Comparison of ENCODE assay signal across 8 cellular contexts in the genomic region with DNA sequence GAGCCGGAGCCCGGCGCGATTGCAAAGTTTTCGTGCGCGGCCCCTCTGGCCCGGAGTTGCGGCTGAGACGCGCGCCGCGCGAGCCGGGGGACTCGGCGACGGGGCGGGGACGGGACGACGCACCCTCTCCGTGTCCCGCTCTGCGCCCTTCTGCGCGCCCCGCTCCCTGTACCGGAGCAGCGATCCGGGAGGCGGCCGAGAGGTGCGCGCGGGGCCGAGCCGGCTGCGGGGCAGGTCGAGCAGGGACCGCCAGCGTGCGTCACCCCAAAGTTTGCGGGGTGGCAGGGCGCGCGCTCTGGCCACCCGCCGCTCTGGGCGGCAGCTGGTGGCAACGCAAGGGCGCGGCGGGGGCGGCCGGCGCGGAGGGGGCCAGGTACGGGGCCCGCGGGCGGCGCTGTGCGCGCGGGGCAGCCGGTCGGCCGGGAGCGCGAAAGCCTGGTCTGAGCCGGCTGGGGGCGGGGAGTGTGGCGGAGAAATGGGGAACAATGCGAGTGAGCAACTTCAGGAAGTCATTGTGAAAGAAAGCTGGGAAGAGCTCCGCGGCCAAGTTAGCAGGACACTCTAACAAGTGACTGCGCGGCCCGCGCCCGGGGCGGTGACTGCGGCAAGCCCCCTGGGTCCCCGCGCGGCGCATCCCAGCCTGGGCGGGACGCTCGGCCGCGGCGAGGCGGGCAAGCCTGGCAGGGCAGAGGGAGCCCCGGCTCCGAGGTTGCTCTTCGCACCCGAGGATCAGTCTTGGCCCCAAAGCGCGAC. TPM values are rescaled to one million over a fixed set of nuclear protein-coding genes. Genes with fewer than 3 reads are reported as not detected.
A peak's percentile ranks its signal among the peaks of the same experiment; 100 is the strongest.
DNase-seq lines count a peak whose midpoint lies in the region; ATAC-seq, FAIRE-seq and TF ChIP-seq lines count a peak whose summit lies in the region.

Gene IKZF1, plus strand, starts transcription at position 559 of the 753 bp plus-strand sequence. CDS start 14,346 bp downstream, outside the sequence.

- peak within 1 kb of the TSS; percentile 97 to 100 (median 100) for H3K4me3 Mint-ChIP-seq in CD4-positive, alpha-beta memory T cell
- peak within 1 kb of the TSS; percentile 95 for H3K4me3 Mint-ChIP-seq in activated CD4-positive, alpha-beta T cell treated with anti-CD3 and anti-CD28 coated beads for 36 hours

- no peaks in the 10 kb centered on the region for H4K20me1 ChIP-seq in IMR-90 (ENCODE audit: insufficient read depth, low read length)

- 7% methylated on average over 17 of the region's 102 CpGs; no CpG with 5 or more reads in 1 of the 2 experiments for WGBS in IMR-90 (ENCODE audit: extremely low coverage in 2 of 2, insufficient read length in 1 of 2), 2 experiments
- 0% methylated on average over 9 to 82 of the region's 102 CpGs for WGBS in testis, 2 donors

- no peaks in the 10 kb centered on the region for H3K27me3 ChIP-seq in CD4-positive, alpha-beta memory T cell (ENCODE audit: insufficient read depth, low read length)
- H3K27me3 ChIP-seq in IMR-90 (ENCODE audit: control insufficient read depth, insufficient read depth, low read length) (peaks cover 26% of the 10 kb centered on the region), testis (no peaks in the 10 kb centered on the region)
- H3K27me3 ChIP-seq in effector memory CD4-positive, alpha-beta T cell (replicated peaks; ENCODE audit: control insufficient read depth, insufficient read depth, low read length, poor library complexity, severe bottlenecking), result no peaks in the 10 kb centered on the region

- no peak within 1 kb of the TSS for H4K91ac ChIP-seq in IMR-90 (ENCODE audit: insufficient read depth, low read depth, low read length)

- FAIRE-seq in HTR-8/SVneo (lab: Jason Lieb, UNC), result no peak

- intact Hi-C loops in CD4-positive, alpha-beta memory T cell (cut with micrococcal nuclease), result no loop called here
- intact Hi-C loops in IMR-90 (cut with micrococcal nuclease) (no loop called here), testis (cut with DNase I; ENCODE audit: low total_unique reads) (no loop called here)
- intact Hi-C loops in activated CD4-positive, alpha-beta T cell treated with anti-CD3 and anti-CD28 coated beads for 36 hours (cut with DNase I, micrococcal nuclease), result loop anchor here (1.0 to 2.0 kb wide), 3 partner anchors 46 to 162 kb away; no protein-coding TSS in a partner anchor

- H3K79me1 ChIP-seq in IMR-90 (ENCODE audit: low read depth in 1 of 2, low read length in 2 of 2), result no peaks in the 10 kb centered on the region

- in situ Hi-C loops in IMR-90 (cut with MboI; ENCODE audit: low sequenced_read_pairs), result no loop called here

- H3K36me3 ChIP-seq in CD4-positive, alpha-beta memory T cell (ENCODE audit: insufficient read depth, low read length), result peaks cover 4% of the 10 kb centered on the region
- H3K36me3 ChIP-seq in IMR-90 (ENCODE audit: control insufficient read depth, insufficient read depth, low read length) (no peaks in the 10 kb centered on the region), testis (ENCODE audit: low read depth, missing control alignments) (no peaks in the 10 kb centered on the region)
- peaks cover 4% of the 10 kb centered on the region for H3K36me3 ChIP-seq in effector memory CD4-positive, alpha-beta T cell (ENCODE audit: control insufficient read depth, insufficient read depth, low read length)

- H3K23ac ChIP-seq in IMR-90 (ENCODE audit: low read depth, low read length), result no peak within 1 kb of the TSS

- no peaks in the 10 kb centered on the region for H3K9me1 ChIP-seq in IMR-90 (ENCODE audit: insufficient read depth, low read length)

- peaks cover 33 to 71% (median 47%) of the 10 kb centered on the region in 4 donors for H3K4me1 Mint-ChIP-seq in CD4-positive, alpha-beta memory T cell
- H3K4me1 Mint-ChIP-seq in activated CD4-positive, alpha-beta T cell treated with anti-CD3 and anti-CD28 coated beads for 36 hours, result peaks cover 40% of the 10 kb centered on the region

- H3K27ac Mint-ChIP-seq in CD4-positive, alpha-beta memory T cell, result peak within 1 kb of the TSS; percentile 90 to 99 (median 96)
- H3K27ac Mint-ChIP-seq in activated CD4-positive, alpha-beta T cell treated with anti-CD3 and anti-CD28 coated beads for 36 hours, result peak within 1 kb of the TSS; percentile 100

- peaks cover 53% of the 10 kb centered on the region for H3K4me1 ChIP-seq in CD4-positive, alpha-beta memory T cell (ENCODE audit: insufficient read depth, low read length)
- H3K4me1 ChIP-seq in IMR-90 (ENCODE audit: control insufficient read depth, insufficient read depth, low read length), result no peaks in the 10 kb centered on the region
- peaks cover 26% of the 10 kb centered on the region for H3K4me1 ChIP-seq in effector memory CD4-positive, alpha-beta T cell (ENCODE audit: control insufficient read depth, insufficient read depth, low read length, poor library complexity, severe bottlenecking)
- no peaks in the 10 kb centered on the region for H3K4me1 ChIP-seq in testis

- BruUV-seq in IMR-90 (replicated peaks; lab: Mats Ljungman, UMichigan), result no TSS peak

- ATAC-seq in IMR-90 (ENCODE audit: low read depth), result no peak
- ATAC-seq in activated CD4-positive, alpha-beta T cell treated with anti-CD3 and anti-CD28 coated beads for 36 hours, result peak; percentile 21

- no peak within 1 kb of the TSS for H2BK5ac ChIP-seq in IMR-90 (ENCODE audit: low read depth, low read length, poor library complexity, severe bottlenecking)

- no peak within 1 kb of the TSS for H2AK5ac ChIP-seq in IMR-90 (ENCODE audit: low read depth, low read length)

- TF ChIP-seq POLR2A in IMR-90 (IDR thresholded peaks at IDR 0.05; ENCODE audit: low read depth, low read length) (no peak), testis (IDR thresholded peaks at IDR 0.05) (no peak)

- H2AFZ ChIP-seq in IMR-90 (replicated peaks; ENCODE audit: low read length, poor library complexity), result peak within 1 kb of the TSS; percentile 15

- peak; percentile 53 to 66 (median 61) for DNase-seq in CD4-positive, alpha-beta memory T cell
- DNase-seq in GM20000 (ENCODE audit: low spot score) (peak; percentile 73), IMR-90 (no peak), mucosa of gallbladder (ENCODE audit: low spot score) (peak; percentile 52), testis (peak; percentile 53), HTR-8/SVneo (ENCODE audit: insufficient read length, low spot score) (no peak)
- peak; percentile 82 for DNase-seq in activated CD4-positive, alpha-beta T cell treated with anti-CD3 and anti-CD28 coated beads for 36 hours
- DNase-seq in effector memory CD4-positive, alpha-beta T cell, result peak; percentile 34 to 45 (median 37)

- no peak within 1 kb of the TSS for H4K8ac ChIP-seq in IMR-90 (ENCODE audit: low read depth in 2 of 2, low read length in 2 of 2)

- POLR2A ChIA-PET in CD4-positive, alpha-beta memory T cell (lab: Charles Lee; ENCODE audit: partially characterized antibody), result interaction anchor here (0.6 to 32.3 kb wide), 17 partner anchors 10 to 212 kb away, joined by 3 to 2673 read pairs (median 5); no protein-coding TSS in a partner anchor
- POLR2A ChIA-PET in IMR-90 (lab: Charles Lee; ENCODE audit: unreplicated experiment), result no interaction called here
- POLR2A ChIA-PET in activated CD4-positive, alpha-beta T cell treated with anti-CD3 and anti-CD28 coated beads for 36 hours (lab: Charles Lee), result interaction anchor here (0.6 to 2.0 kb wide), 5 partner anchors 30 to 98 kb away, joined by 3 to 14 read pairs (median 6); no protein-coding TSS in a partner anchor

- H3K4me2 ChIP-seq in IMR-90 (ENCODE audit: low read depth, low read length), result no peak within 1 kb of the TSS; the same call in 1 of the 2 replicates

- H2AK9ac ChIP-seq in IMR-90 (replicated peaks; ENCODE audit: low read depth, low read length, poor library complexity), result no peak within 1 kb of the TSS

- H3K4me3 ChIP-seq in CD4-positive, alpha-beta memory T cell (ENCODE audit: low read length in 2 of 2), result peak within 1 kb of the TSS; percentile 86 to 96
- H3K4me3 ChIP-seq in IMR-90 (ENCODE audit: insufficient read depth, low read depth, low read length) (no peak within 1 kb of the TSS; the same call in 1 of the 2 replicates), testis (peak within 1 kb of the TSS; percentile 40 to 50)
- H3K4me3 ChIP-seq in effector memory CD4-positive, alpha-beta T cell (ENCODE audit: insufficient read depth, low read depth, low read length, poor library complexity, severe bottlenecking), result peak within 1 kb of the TSS; percentile 79

- TF ChIP-seq CTCF in GM20000 (IDR thresholded peaks at IDR 0.05; ENCODE audit: extremely low read depth, missing control alignments) (no peak), IMR-90 (conservative IDR thresholded peaks at IDR 0.05; ENCODE audit: low read depth, low read length) (no peak), testis (IDR thresholded peaks at IDR 0.05) (no peak)

- no peak within 1 kb of the TSS for H3K4ac ChIP-seq in IMR-90 (ENCODE audit: low read depth, low read length)

- CTCF ChIA-PET in CD4-positive, alpha-beta memory T cell (lab: Charles Lee; ENCODE audit: partially characterized antibody), result interaction anchor here (1.1 to 14.9 kb wide), 13 partner anchors 10 to 160 kb away, joined by 3 to 336 read pairs (median 6); no protein-coding TSS in a partner anchor
- CTCF ChIA-PET in IMR-90 (lab: Yijun Ruan, JAX), result no interaction called here
- CTCF ChIA-PET in activated CD4-positive, alpha-beta T cell treated with anti-CD3 and anti-CD28 coated beads for 36 hours (lab: Charles Lee), result interaction anchor here (1.0 to 2.2 kb wide), 9 partner anchors 38 to 162 kb away, joined by 3 to 19 read pairs (median 5); no protein-coding TSS in a partner anchor

- H2BK15ac ChIP-seq in IMR-90 (ENCODE audit: low read depth, low read length), result no peak within 1 kb of the TSS

- TF ChIP-seq RAD21 in IMR-90 (IDR thresholded peaks at IDR 0.05; ENCODE audit: low read length), result no peak

- no peak within 1 kb of the TSS for H2BK20ac ChIP-seq in IMR-90 (ENCODE audit: low read depth, low read length)

- no peak within 1 kb of the TSS for H3K18ac ChIP-seq in IMR-90 (ENCODE audit: low read depth, low read length)

- peaks cover 41 to 43% of the 10 kb centered on the region in 2 donors for H3K36me3 Mint-ChIP-seq in CD4-positive, alpha-beta memory T cell
- peaks cover 45% of the 10 kb centered on the region for H3K36me3 Mint-ChIP-seq in activated CD4-positive, alpha-beta T cell treated with anti-CD3 and anti-CD28 coated beads for 36 hours (ENCODE audit: low read depth)

- H4K5ac ChIP-seq in IMR-90 (ENCODE audit: low read depth, low read length), result no peak within 1 kb of the TSS

- no peak within 1 kb of the TSS for H2BK120ac ChIP-seq in IMR-90 (ENCODE audit: low read depth, low read length)

- H3K27ac ChIP-seq in CD4-positive, alpha-beta memory T cell (ENCODE audit: low read depth, low read length), result peak within 1 kb of the TSS; percentile 90
- H3K27ac ChIP-seq in IMR-90 (ENCODE audit: insufficient read depth, low read length) (no peak within 1 kb of the TSS), testis (peak within 1 kb of the TSS in 1 of 2 donors; percentile 45)
- H3K27ac ChIP-seq in effector memory CD4-positive, alpha-beta T cell (ENCODE audit: insufficient read depth, low read length, poor library complexity, severe bottlenecking), result peak within 1 kb of the TSS; percentile 86

- H3K56ac ChIP-seq in IMR-90 (ENCODE audit: extremely low read depth, insufficient read depth, low read length), result no peak within 1 kb of the TSS

- H3K14ac ChIP-seq in IMR-90 (replicated peaks; ENCODE audit: low read depth, low read length), result no peak within 1 kb of the TSS

- peaks cover 0 to 4% (median 2%) of the 10 kb centered on the region in 8 donors for H3K9me3 Mint-ChIP-seq in CD4-positive, alpha-beta memory T cell
- H3K9me3 Mint-ChIP-seq in activated CD4-positive, alpha-beta T cell treated with anti-CD3 and anti-CD28 coated beads for 36 hours (ENCODE audit: low read depth), result no peaks in the 10 kb centered on the region

- H3K27me3 Mint-ChIP-seq in CD4-positive, alpha-beta memory T cell, result no peaks in the 10 kb centered on the region
- no peaks in the 10 kb centered on the region for H3K27me3 Mint-ChIP-seq in activated CD4-positive, alpha-beta T cell treated with anti-CD3 and anti-CD28 coated beads for 36 hours

- dilution Hi-C loops in IMR-90 (cut with HindIII; ENCODE audit: low sequenced_read_pairs, unreplicated experiment), result no loop called here

- H3K9ac ChIP-seq in IMR-90 (ENCODE audit: low read depth, low read length), result no peak within 1 kb of the TSS

- H3K9me3 ChIP-seq in CD4-positive, alpha-beta memory T cell (ENCODE audit: control insufficient read depth in 1 of 2, low read length in 2 of 2), result no peaks in the 10 kb centered on the region
- no peaks in the 10 kb centered on the region for H3K9me3 ChIP-seq in IMR-90 (ENCODE audit: control insufficient read depth, insufficient read depth, low read length)
- no peaks in the 10 kb centered on the region for H3K9me3 ChIP-seq in effector memory CD4-positive, alpha-beta T cell (ENCODE audit: control insufficient read depth, low read length)
- no peaks in the 10 kb centered on the region for H3K9me3 ChIP-seq in testis

RNA-seq across cellular contexts. Expression of gene IKZF1, which starts in this region (rescaled TPM):
- total RNA-seq in CD4-positive, alpha-beta memory T cell, result 100 to 1,000 TPM; 474 to 479 TPM
- polyA plus RNA-seq in CD4-positive, alpha-beta memory T cell, result 100 to 1,000 TPM; 116 to 288 TPM
- not detected in 2 replicates for total RNA-seq in IMR-90 (2012; rRNA removed)
- polyA plus RNA-seq in IMR-90 (2012; rRNA removed), result not detected in 2 replicates
- not detected in 2 replicates for polyA plus RNA-seq in IMR-90 (2012; cell fraction: cytosol; rRNA removed)
- polyA plus RNA-seq in IMR-90 (2012; cell fraction: nucleus; rRNA removed; ENCODE audit: low replicate concordance), result not detected in 2 replicates
- 100 to 1,000 TPM; 245 to 260 TPM for total RNA-seq in activated CD4-positive, alpha-beta T cell treated with anti-CD3 and anti-CD28 coated beads for 36 hours
- 17.4 TPM for total RNA-seq in mucosa of gallbladder
- 10 to 100 TPM in 1 of 2 donors, 1 to 10 TPM in 1; 9.9 to 10.4 TPM for total RNA-seq in testis
- 4.2 TPM for polyA plus RNA-seq in testis (ENCODE audit: insufficient read depth, low read depth, low replicate concordance)

Comparison
In these comparisons a context has a peak if more than half of its experiments do, and no peak if none do; other contexts are left out.
1. RNA of gene IKZF1 (total RNA-seq): 474 to 479 TPM in CD4-positive, alpha-beta memory T cell and 245 to 260 TPM in activated CD4-positive, alpha-beta T cell treated with anti-CD3 and anti-CD28 coated beads for 36 hours; 17.4 TPM in mucosa of gallbladder (single experiment), 9.9 to 10.4 TPM in testis and not detected in IMR-90; every median in the first group is over 10 times any median in the second.
2. RNA of gene IKZF1 (polyA plus RNA-seq): 116 to 288 TPM in CD4-positive, alpha-beta memory T cell; 4.2 TPM in testis (single experiment) and not detected in IMR-90; every median in the first group is over 10 times any median in the second.
3. DNase-seq: peak in CD4-positive, alpha-beta memory T cell (5 of 5), GM20000 (single experiment), activated CD4-positive, alpha-beta T cell treated with anti-CD3 and anti-CD28 coated beads for 36 hours (single experiment), effector memory CD4-positive, alpha-beta T cell (3 of 3), mucosa of gallbladder (single experiment) and testis (single experiment); none in IMR-90 (single experiment) and HTR-8/SVneo (single experiment).
4. intact Hi-C loops: an anchor here in activated CD4-positive, alpha-beta T cell treated with anti-CD3 and anti-CD28 coated beads for 36 hours (1.0 to 2.0 kb wide); none called in CD4-positive, alpha-beta memory T cell, IMR-90 and testis.